ENCODE assay signal across 8 cellular contexts in genomic region chr15:82750831-82751181, GRCh38. TPM values are rescaled to one million over a fixed set of nuclear protein-coding genes. Genes with fewer than 3 reads are reported as not detected.
DNase-seq lines count a peak whose midpoint lies in the region; ATAC-seq, FAIRE-seq and TF ChIP-seq lines count a peak whose summit lies in the region.

No MANE protein-coding gene starts in this region.

- peaks cover 0 to 36% (median 17%) of the 10 kb centered on the region in 12 donors for H3K4me1 ChIP-seq in heart left ventricle

- H3K27me3 Mint-ChIP-seq in CD4-positive, alpha-beta T cell, result no peaks in the 10 kb centered on the region
- no peaks in the 10 kb centered on the region for H3K27me3 Mint-ChIP-seq in activated CD8-positive, alpha-beta T cell treated with anti-CD3 and anti-CD28 coated beads for 36 hours

- CTCF ChIA-PET in CD4-positive, alpha-beta T cell (lab: Charles Lee), result interaction anchor here (1.5 to 2.0 kb wide), 4 partner anchors 58 to 260 kb away, joined by 5 to 9 read pairs (median 6); partner anchors contain the start of gene C15orf40
- CTCF ChIA-PET in activated CD8-positive, alpha-beta T cell treated with anti-CD3 and anti-CD28 coated beads for 36 hours (lab: Charles Lee), result interaction anchor here (0.9 to 2.5 kb wide), 11 partner anchors 10 to 262 kb away, joined by 3 to 10 read pairs (median 5); partner anchors contain the start of genes RAMAC and WHAMM

- FAIRE-seq in H54 (lab: Jason Lieb, UNC), result no peak

- no peaks in the 10 kb centered on the region for H3K9me3 ChIP-seq in CD4-positive, alpha-beta T cell (ENCODE audit: control insufficient read depth, low read length)
- no peaks in the 10 kb centered on the region for H3K9me3 ChIP-seq in heart left ventricle

- H3K9me3 Mint-ChIP-seq in CD4-positive, alpha-beta T cell, result no peaks in the 10 kb centered on the region
- no peaks in the 10 kb centered on the region for H3K9me3 Mint-ChIP-seq in activated CD8-positive, alpha-beta T cell treated with anti-CD3 and anti-CD28 coated beads for 36 hours

- peak overlapping the region; percentile 99 for H3K4me3 Mint-ChIP-seq in CD4-positive, alpha-beta T cell
- H3K4me3 Mint-ChIP-seq in activated CD8-positive, alpha-beta T cell treated with anti-CD3 and anti-CD28 coated beads for 36 hours, result peak overlapping the region; percentile 94

- TF ChIP-seq POLR2A in heart left ventricle (IDR thresholded peaks at IDR 0.05), result no peak
- TF ChIP-seq POLR2A in H54 (IDR thresholded peaks at IDR 0.05; ENCODE audit: low read depth, low read length), result no peak

- TF ChIP-seq CTCF in CD4-positive, alpha-beta T cell (IDR thresholded peaks at IDR 0.05), result no peak
- TF ChIP-seq CTCF in activated CD8-positive, alpha-beta T cell treated with anti-CD3 and anti-CD28 coated beads for 36 hours (IDR thresholded peaks at IDR 0.05), result no peak
- TF ChIP-seq CTCF in heart left ventricle (IDR thresholded peaks at IDR 0.05), result no peak

- WGBS in heart left ventricle, 4 donors, result 2 to 6% (median 3%) methylated on average over 7 to 8 of the region's 8 CpGs

- peak overlapping the region; percentile 25 to 95 (median 77) for H3K4me3 ChIP-seq in heart left ventricle

- peak overlapping the region; percentile 62 for H3K27ac ChIP-seq in CD4-positive, alpha-beta T cell (ENCODE audit: low read depth, low read length)
- H3K27ac ChIP-seq in heart left ventricle, result peak overlapping the region in 11 of 12 donors; percentile 25 to 95 (median 91)

- POLR2A ChIA-PET in CD4-positive, alpha-beta T cell (lab: Charles Lee), result interaction anchor here (1.0 to 3.0 kb wide), 7 partner anchors 42 to 316 kb away, joined by 3 to 51 read pairs (median 8); partner anchors contain the start of genes BTBD1, RAMAC, RPS17 and WHAMM
- POLR2A ChIA-PET in activated CD8-positive, alpha-beta T cell treated with anti-CD3 and anti-CD28 coated beads for 36 hours (lab: Charles Lee), result interaction anchor here (0.7 to 3.2 kb wide), 10 partner anchors 15 to 263 kb away, joined by 3 to 23 read pairs (median 4); partner anchors contain the start of genes RPS17 and WHAMM

- intact Hi-C loops in CD4-positive, alpha-beta T cell (cut with DNase I, micrococcal nuclease), result loop anchor here (1.0 to 5.0 kb wide), 8 partner anchors 42 to 316 kb away; partner anchors contain the start of genes AP3B2 (in 1 of the 2), BTBD1 (in 1 of the 2), C15orf40 (in 1 of the 2) and RAMAC (in 1 of the 2)
- intact Hi-C loops in activated CD8-positive, alpha-beta T cell treated with anti-CD3 and anti-CD28 coated beads for 36 hours (cut with micrococcal nuclease), result loop anchor here (1.0 kb wide), 1 partner anchor 60 kb away; no protein-coding TSS in a partner anchor
- intact Hi-C loops in heart left ventricle (cut with DNase I) (loop anchor here in 6 of 10 donors (2.0 to 10.0 kb wide), 5 partner anchors 54 to 234 kb away; partner anchors contain the start of genes FSD2 (in 5 of the 6), WHAMM (in 5 of the 6), RPS17 (in 2 of the 6) and RAMAC (in 1 of the 6)), sciatic nerve (cut with DNase I) (no loop called here)

- peak; percentile 63 for ATAC-seq in CD4-positive, alpha-beta T cell (ENCODE audit: poor library complexity)
- ATAC-seq in GM19397 (IDR thresholded peaks at IDR 0.05; ENCODE audit: unreplicated experiment) (peak; percentile 49), HG03432 (IDR thresholded peaks at IDR 0.05; ENCODE audit: unreplicated experiment) (peak; percentile 40), heart left ventricle (peak; percentile 5 to 9 (median 6)), sciatic nerve (peak; percentile 6)
- peak; percentile 40 for ATAC-seq in activated CD8-positive, alpha-beta T cell treated with anti-CD3 and anti-CD28 coated beads for 36 hours

- H3K4me1 Mint-ChIP-seq in CD4-positive, alpha-beta T cell (ENCODE audit: low read depth), result peaks cover 64% of the 10 kb centered on the region
- peaks cover 49% of the 10 kb centered on the region for H3K4me1 Mint-ChIP-seq in activated CD8-positive, alpha-beta T cell treated with anti-CD3 and anti-CD28 coated beads for 36 hours (ENCODE audit: low read depth)

- H3K27ac Mint-ChIP-seq in CD4-positive, alpha-beta T cell, result peak overlapping the region; percentile 85
- H3K27ac Mint-ChIP-seq in activated CD8-positive, alpha-beta T cell treated with anti-CD3 and anti-CD28 coated beads for 36 hours, result peak overlapping the region; percentile 96

- no peaks in the 10 kb centered on the region for H3K27me3 ChIP-seq in CD4-positive, alpha-beta T cell (ENCODE audit: control insufficient read depth, insufficient read depth, low read length)
- H3K27me3 ChIP-seq in heart left ventricle, result no peaks in the 10 kb centered on the region

- peaks cover 0 to 36% (median 28%) of the 10 kb centered on the region in 9 donors for H3K36me3 ChIP-seq in heart left ventricle

- peaks cover 56% of the 10 kb centered on the region for H3K36me3 Mint-ChIP-seq in CD4-positive, alpha-beta T cell (ENCODE audit: low read depth)
- peaks cover 49% of the 10 kb centered on the region for H3K36me3 Mint-ChIP-seq in activated CD8-positive, alpha-beta T cell treated with anti-CD3 and anti-CD28 coated beads for 36 hours (ENCODE audit: low read depth)

- peak in 2 of 10 experiments; percentile 2 to 3 for DNase-seq in CD4-positive, alpha-beta T cell
- DNase-seq in activated CD8-positive, alpha-beta T cell treated with anti-CD3 and anti-CD28 coated beads for 36 hours, result peak; percentile 33
- DNase-seq in heart left ventricle (no peak), sciatic nerve (ENCODE audit: low spot score) (no peak), pons (ENCODE audit: low spot score) (no peak), H54 (ENCODE audit: insufficient read length, low spot score) (no peak)

RNA-seq across cellular contexts. Expression of gene AP3B2, which starts 41.1 kb away (rescaled TPM):
- under 1 TPM; 0.25 to 0.98 TPM for total RNA-seq in CD4-positive, alpha-beta T cell
- under 1 TPM; 0.16 to 0.18 TPM for total RNA-seq in activated CD8-positive, alpha-beta T cell treated with anti-CD3 and anti-CD28 coated beads for 36 hours
- 1 to 10 TPM in 1 of 9 donors, under 1 TPM in 5, not detected in 3; 0.22 to 5.2 (median 0.54) TPM for total RNA-seq in heart left ventricle
- under 1 TPM; 0.06 to 0.11 TPM for polyA plus RNA-seq in heart left ventricle
- 2.4 TPM for total RNA-seq in sciatic nerve

RNA-seq across cellular contexts. Expression of gene FSD2, which starts 55.1 kb away (rescaled TPM):
- total RNA-seq in CD4-positive, alpha-beta T cell, result not detected
- total RNA-seq in activated CD8-positive, alpha-beta T cell treated with anti-CD3 and anti-CD28 coated beads for 36 hours, result not detected
- total RNA-seq in heart left ventricle (100 to 1,000 TPM in 1 of 9 donors, 10 to 100 TPM in 8; 11.7 to 140 (median 71.6) TPM), sciatic nerve (not detected)
- polyA plus RNA-seq in heart left ventricle, result 10 to 100 TPM in 1 of 2 donors, 1 to 10 TPM in 1; 3.6 to 29.8 TPM

RNA-seq across cellular contexts. Expression of gene WHAMM, which starts 58.6 kb away (rescaled TPM):
- total RNA-seq in CD4-positive, alpha-beta T cell, result 10 to 100 TPM; 86.4 to 87.7 TPM
- 1 to 10 TPM; 5.8 to 6.1 TPM for total RNA-seq in activated CD8-positive, alpha-beta T cell treated with anti-CD3 and anti-CD28 coated beads for 36 hours
- total RNA-seq in heart left ventricle (1 to 10 TPM; 4.6 to 9.1 (median 6.3) TPM), sciatic nerve (14.2 TPM)
- polyA plus RNA-seq in heart left ventricle, result 1 to 10 TPM; 2.8 to 7.4 TPM

Comparison
In these comparisons a context has a peak if more than half of its experiments do, and no peak if none do; other contexts are left out.
1. ATAC-seq: peak in every context shown above with its lines; median percentile 63 in CD4-positive, alpha-beta T cell; 49 in GM19397; 40 in HG03432; 40 in activated CD8-positive, alpha-beta T cell treated with anti-CD3 and anti-CD28 coated beads for 36 hours; 6 in heart left ventricle; 6 in sciatic nerve.
2. RNA of gene FSD2, which starts 55.1 kb away (total RNA-seq): 11.7 to 140 TPM in heart left ventricle; not detected in sciatic nerve (single experiment), not detected in CD4-positive, alpha-beta T cell and not detected in activated CD8-positive, alpha-beta T cell treated with anti-CD3 and anti-CD28 coated beads for 36 hours; every median in the first group is over 10 times any median in the second.